21 cellular contexts compared by ENCODE assay signal in genomic region chr12:60872219-60872618, GRCh38.
DNase-seq lines count a peak whose midpoint lies in the region; TF ChIP-seq lines count a peak whose summit lies in the region.
"Had no signal": no experiment of that assay in that cellular context is flagged by ENCODE, and none has a peak within 500 bp of the region (broad histone marks: within the 10 kb centered on the region; RNA-seq: fewer than 3 reads in every experiment).

No MANE protein-coding gene starts in this region.

- no peak for TF ChIP-seq CTCF in sigmoid colon (IDR thresholded peaks at IDR 0.05)

- WGBS in sigmoid colon, 2 donors = 86 to 90% methylated on average over 7 of the region's 7 CpGs

- H3K4me1 ChIP-seq in SJCRH30 (peaks cover 36% of the 10 kb centered on the region), sigmoid colon (no peaks in the 10 kb centered on the region)
- H3K4me1 ChIP-seq: BE2C had no signal

- no peaks in the 10 kb centered on the region for H3K36me3 ChIP-seq in SJCRH30
- no peaks in the 10 kb centered on the region for H3K36me3 ChIP-seq in sigmoid colon
- H3K36me3 ChIP-seq: BE2C had no signal

- H3K9me3 ChIP-seq in SJCRH30 (replicated peaks) (no peaks in the 10 kb centered on the region), sigmoid colon (no peaks in the 10 kb centered on the region)
- H3K9me3 ChIP-seq: BE2C had no signal

- TF ChIP-seq POLR2A in sigmoid colon (IDR thresholded peaks at IDR 0.05) = no peak

- H3K27me3 ChIP-seq in SJCRH30 (no peaks in the 10 kb centered on the region), sigmoid colon (no peaks in the 10 kb centered on the region)
- H3K27me3 ChIP-seq: BE2C had no signal

- H3K4me3 ChIP-seq in SJCRH30 (peak overlapping the region; percentile 26), sigmoid colon (no peak overlapping the region)
- H3K4me3 ChIP-seq: GM23338, SK-N-MC had no signal

- intact Hi-C loops in sigmoid colon (cut with DNase I) = no loop called here

- TF ChIP-seq EP300 in sigmoid colon (IDR thresholded peaks at IDR 0.05) = no peak

- peak; percentile 7 to 13 for DNase-seq in SHP77 (lab: John Stamatoyannopoulos, UW)
- no peak for DNase-seq in SHP77 treated with DMSO at 0.1 percent for 48 hours (lab: John Stamatoyannopoulos, UW)
- peak; percentile 65 to 69 for DNase-seq in SJCRH30
- peak; percentile 47 for DNase-seq in myocyte (ENCODE audit: low read depth)
- DNase-seq in stimulated activated CD8-positive, alpha-beta memory T cell treated with anti-CD3 and anti-CD28 coated beads, Interleukin-4, amount 100 ng/mL, for 48 hours = no peak
- no peak for DNase-seq in sigmoid colon
- DNase-seq in DMS53 treated with DMSO at 0.1 percent for 48 hours (lab: John Stamatoyannopoulos, UW; ENCODE audit: unreplicated experiment) = no peak
- DNase-seq: 8988T; ACHN; BE2C; CD8-positive, alpha-beta memory T cell; DMS 273 treated with DMSO at 0.1 percent for 48 hours; DMS79 treated with DMSO at 0.1 percent for 48 hours; KBM-7; MM.1S; NCI-H2081; NCI-H226; NCI-H510A; NCI-H69 had no signal

- peak overlapping the region; percentile 97 for H3K27ac ChIP-seq in SJCRH30
- H3K27ac ChIP-seq in sigmoid colon = no peak overlapping the region
- H3K27ac ChIP-seq: SK-N-MC had no signal

Comparison
In these comparisons a context has a peak if more than half of its experiments do, and no peak if none do; other contexts are left out.
1. DNase-seq: peak in SHP77 (2 of 2), SJCRH30 (2 of 2) and myocyte (single experiment); none in SHP77 treated with DMSO at 0.1 percent for 48 hours (single experiment), stimulated activated CD8-positive, alpha-beta memory T cell treated with anti-CD3 and anti-CD28 coated beads, Interleukin-4, amount 100 ng/mL, for 48 hours (single experiment), sigmoid colon (single experiment) and DMS53 treated with DMSO at 0.1 percent for 48 hours (single experiment).